ENCODE assay signal across 8 cellular contexts in genomic region chr9:122213589-122214413, GRCh38. TPM values are rescaled to one million over a fixed set of nuclear protein-coding genes. Genes with fewer than 3 reads are reported as not detected.
DNase-seq lines count a peak whose midpoint lies in the region; ATAC-seq, FAIRE-seq and TF ChIP-seq lines count a peak whose summit lies in the region.
"Had no signal": no experiment of that assay in that cellular context is flagged by ENCODE, and none has a peak within 500 bp of the region (broad histone marks: within the 10 kb centered on the region; RNA-seq: fewer than 3 reads in every experiment).

No MANE protein-coding gene starts in this region.

- no peak overlapping the region for H3K4me3 ChIP-seq in KMS-11 (IDR thresholded peaks at IDR 0.05; ENCODE audit: insufficient read depth, low read depth, low read length)
- H3K4me3 ChIP-seq in keratinocyte (ENCODE audit: control insufficient read depth in 2 of 3, extremely low read depth in 1 of 3, insufficient read depth in 2 of 3, low read depth in 1 of 3, low read length in 3 of 3): peak overlapping the region; percentile 28 to 44 (median 34)

- H3K36me3 ChIP-seq in KMS-11 (ENCODE audit: insufficient read depth) (no peaks in the 10 kb centered on the region), keratinocyte (ENCODE audit: control insufficient read depth in 2 of 2, extremely low read depth in 1 of 2, insufficient read depth in 2 of 2, low read length in 2 of 2) (no peaks in the 10 kb centered on the region)

- H3K4me1 ChIP-seq in KMS-11 (ENCODE audit: low read depth, poor library complexity, severe bottlenecking) (no peaks in the 10 kb centered on the region), keratinocyte (ENCODE audit: control insufficient read depth, extremely low read depth, insufficient read depth, low read length) (peaks cover 4% of the 10 kb centered on the region)

- H3K4me2 ChIP-seq in KMS-11 (no peak overlapping the region), keratinocyte (ENCODE audit: control insufficient read depth, extremely low read depth, insufficient read depth, low read depth, low read length) (peak overlapping the region; percentile 59)

- H3K9me1 ChIP-seq in keratinocyte (ENCODE audit: control insufficient read depth, extremely low read depth, insufficient read depth, low read length): no peaks in the 10 kb centered on the region

- DNase-seq in SHP77 treated with DMSO at 0.1 percent for 48 hours (lab: John Stamatoyannopoulos, UW) (peak; percentile 81), keratinocyte (ENCODE audit: low read depth, low spot score) (peak; percentile 36), hypothalamus (lab: John Stamatoyannopoulos, UW) (no peak)
- DNase-seq in stimulated activated CD4-positive, alpha-beta T cell treated with anti-CD3 and anti-CD28 coated beads, Interleukin-4, amount 100 ng/mL, for 24 hours: peak; percentile 37

- H3K9me3 ChIP-seq in keratinocyte (ENCODE audit: control insufficient read depth, low read depth, low read length): no peaks in the 10 kb centered on the region

- no peak overlapping the region for H3K9ac ChIP-seq in KMS-11
- no peak overlapping the region for H3K9ac ChIP-seq in keratinocyte (ENCODE audit: control insufficient read depth, extremely low read depth, insufficient read depth, low read length)

- no peak for FAIRE-seq in keratinocyte (lab: Jason Lieb, UNC)
- FAIRE-seq: colon had no signal

- peak; percentile 62 for ATAC-seq in GM18907 (IDR thresholded peaks at IDR 0.05; ENCODE audit: unreplicated experiment)

- dilution Hi-C loops in keratinocyte (cut with MboI; ENCODE audit: extremely low pct_ligation_motif_present, low sequenced_read_pairs): no loop called here

- H4K20me1 ChIP-seq in KMS-11 (ENCODE audit: insufficient read depth): no peaks in the 10 kb centered on the region
- peaks cover 3% of the 10 kb centered on the region for H4K20me1 ChIP-seq in keratinocyte (ENCODE audit: control insufficient read depth, extremely low read depth, insufficient read depth, low read length)

- H2AFZ ChIP-seq in KMS-11 (ENCODE audit: low read depth): peak overlapping the region; percentile 34; the same call in 1 of the 2 replicates
- peak overlapping the region; percentile 58 for H2AFZ ChIP-seq in keratinocyte (ENCODE audit: control insufficient read depth, low read length)

- no peaks in the 10 kb centered on the region for H3K79me2 ChIP-seq in KMS-11 (ENCODE audit: insufficient read depth, low read depth)
- H3K79me2 ChIP-seq in keratinocyte (ENCODE audit: control insufficient read depth, insufficient read depth, low read length): no peaks in the 10 kb centered on the region

- H3K27ac ChIP-seq in KMS-11: no peak overlapping the region
- peak overlapping the region; percentile 25 for H3K27ac ChIP-seq in angular gyrus (ENCODE audit: low read depth, low read length)
- no peak overlapping the region for H3K27ac ChIP-seq in keratinocyte (ENCODE audit: control insufficient read depth, insufficient read depth, low read length)

- H3K27me3 ChIP-seq in KMS-11 (ENCODE audit: insufficient read depth, low read depth) (no peaks in the 10 kb centered on the region), keratinocyte (ENCODE audit: control insufficient read depth, extremely low read depth, insufficient read depth, low read length) (peaks cover 74% of the 10 kb centered on the region)

- TF ChIP-seq CTCF in KMS-11 (conservative IDR thresholded peaks at IDR 0.05; ENCODE audit: low read depth, low read length) (no peak), keratinocyte (optimal IDR thresholded peaks at IDR 0.05 in 1 of 3, IDR thresholded peaks at IDR 0.05 in 1 of 3, conservative IDR thresholded peaks at IDR 0.05 in 1 of 3; ENCODE audit: extremely low read depth in 1 of 3, insufficient read depth in 2 of 3, low read length in 3 of 3) (no peak)

RNA-seq across cellular contexts. Expression of gene LHX6, which starts 15.0 kb away (rescaled TPM):
- 0.12 to 0.17 TPM (median 0.13 TPM) in 3 replicates for polyA plus RNA-seq in keratinocyte
- not detected for polyA plus RNA-seq in keratinocyte (2011; ENCODE audit: low read depth)
- 0.17 and 0.21 TPM in 2 replicates for polyA plus RNA-seq in keratinocyte (2011; cell fraction: cytosol; rRNA removed)
- polyA plus RNA-seq in keratinocyte (2011; cell fraction: nucleus; rRNA removed): 0.14 and 0.25 TPM in 2 replicates
- 0.06 and 0.13 TPM in 2 replicates for polyA plus RNA-seq in keratinocyte (2012; ENCODE audit: low replicate concordance)
- polyA minus RNA-seq in keratinocyte: 0.10 TPM in 1 of 3 replicates, not detected in the others
- polyA minus RNA-seq in keratinocyte (2011; cell fraction: cytosol; rRNA and poly(A)+ RNA removed): not detected
- polyA minus RNA-seq in keratinocyte (2011; cell fraction: nucleus; rRNA and poly(A)+ RNA removed): not detected in 2 replicates

RNA-seq across cellular contexts. Expression of gene RBM18, which starts 50.8 kb away (rescaled TPM):
- polyA plus RNA-seq in keratinocyte: 22.4 to 43.4 TPM (median 27.1 TPM) in 3 replicates
- polyA plus RNA-seq in keratinocyte (2011; ENCODE audit: low read depth): 25.1 TPM
- polyA plus RNA-seq in keratinocyte (2011; cell fraction: cytosol; rRNA removed): 23.1 and 43.3 TPM in 2 replicates
- polyA plus RNA-seq in keratinocyte (2011; cell fraction: nucleus; rRNA removed): 11.5 and 17.1 TPM in 2 replicates
- 14.3 and 20.0 TPM in 2 replicates for polyA plus RNA-seq in keratinocyte (2012; ENCODE audit: low replicate concordance)
- 5.1 to 20.1 TPM (median 12.9 TPM) in 3 replicates for polyA minus RNA-seq in keratinocyte
- 9.2 TPM for polyA minus RNA-seq in keratinocyte (2011; cell fraction: cytosol; rRNA and poly(A)+ RNA removed)
- 4.4 and 11.6 TPM in 2 replicates for polyA minus RNA-seq in keratinocyte (2011; cell fraction: nucleus; rRNA and poly(A)+ RNA removed)

RNA-seq across cellular contexts. Expression of gene MRRF, which starts 50.9 kb away (rescaled TPM):
- polyA plus RNA-seq in keratinocyte: 62.9 to 82.6 TPM (median 72.6 TPM) in 3 replicates
- polyA plus RNA-seq in keratinocyte (2011; ENCODE audit: low read depth): 106 TPM
- polyA plus RNA-seq in keratinocyte (2011; cell fraction: cytosol; rRNA removed): 51.6 and 84.0 TPM in 2 replicates
- 81.9 and 83.9 TPM in 2 replicates for polyA plus RNA-seq in keratinocyte (2011; cell fraction: nucleus; rRNA removed)
- polyA plus RNA-seq in keratinocyte (2012; ENCODE audit: low replicate concordance): 37.0 and 37.1 TPM in 2 replicates
- polyA minus RNA-seq in keratinocyte: 35.5 to 74.4 TPM (median 62.7 TPM) in 3 replicates
- polyA minus RNA-seq in keratinocyte (2011; cell fraction: cytosol; rRNA and poly(A)+ RNA removed): 19.4 TPM
- 24.9 and 46.8 TPM in 2 replicates for polyA minus RNA-seq in keratinocyte (2011; cell fraction: nucleus; rRNA and poly(A)+ RNA removed)

RNA-seq across cellular contexts. Expression of gene MORN5, which starts 54.1 kb away (rescaled TPM):
- polyA plus RNA-seq in keratinocyte: not detected in 3 replicates
- not detected for polyA plus RNA-seq in keratinocyte (2011; ENCODE audit: low read depth)
- not detected in 2 replicates for polyA plus RNA-seq in keratinocyte (2011; cell fraction: cytosol; rRNA removed)
- not detected in 2 replicates for polyA plus RNA-seq in keratinocyte (2011; cell fraction: nucleus; rRNA removed)
- not detected in 2 replicates for polyA plus RNA-seq in keratinocyte (2012; ENCODE audit: low replicate concordance)
- polyA minus RNA-seq in keratinocyte: not detected in 3 replicates
- not detected for polyA minus RNA-seq in keratinocyte (2011; cell fraction: cytosol; rRNA and poly(A)+ RNA removed)
- polyA minus RNA-seq in keratinocyte (2011; cell fraction: nucleus; rRNA and poly(A)+ RNA removed): not detected in 2 replicates

RNA-seq across cellular contexts. Expression of gene NDUFA8, which starts 54.2 kb away (rescaled TPM):
- 87.9 to 105 TPM (median 90.9 TPM) in 3 replicates for polyA plus RNA-seq in keratinocyte
- polyA plus RNA-seq in keratinocyte (2011; ENCODE audit: low read depth): 67.3 TPM
- polyA plus RNA-seq in keratinocyte (2011; cell fraction: cytosol; rRNA removed): 78.3 and 81.9 TPM in 2 replicates
- polyA plus RNA-seq in keratinocyte (2011; cell fraction: nucleus; rRNA removed): 42.8 and 43.5 TPM in 2 replicates
- 72.5 and 90.2 TPM in 2 replicates for polyA plus RNA-seq in keratinocyte (2012; ENCODE audit: low replicate concordance)
- 19.5 to 50.4 TPM (median 40.1 TPM) in 3 replicates for polyA minus RNA-seq in keratinocyte
- 52.2 TPM for polyA minus RNA-seq in keratinocyte (2011; cell fraction: cytosol; rRNA and poly(A)+ RNA removed)
- polyA minus RNA-seq in keratinocyte (2011; cell fraction: nucleus; rRNA and poly(A)+ RNA removed): 7.8 and 14.0 TPM in 2 replicates

Comparison
In these comparisons a context has a peak if more than half of its experiments do, and no peak if none do; other contexts are left out.
1. DNase-seq: peak in SHP77 treated with DMSO at 0.1 percent for 48 hours (single experiment), keratinocyte (single experiment) and stimulated activated CD4-positive, alpha-beta T cell treated with anti-CD3 and anti-CD28 coated beads, Interleukin-4, amount 100 ng/mL, for 24 hours (single experiment); none in hypothalamus (0 of 51).